ENCODE assay signal across 2 cellular contexts in genomic region chr1:185938396-185938795, GRCh38.
TF ChIP-seq lines count a peak whose summit lies in the region.

No MANE protein-coding gene starts in this region.

TF ChIP-seq in SK-N-SH treated with all-trans-retinoic acid at 6 μM for 48 hours, 23 proteins besides CTCF, POLR2A, EP300 and RAD21:
- TF ChIP-seq CREB5 (CRISPR knock-in tag; IDR thresholded peaks at IDR 0.05; ENCODE audit: low read depth) (no peak), OSR1 (CRISPR knock-in tag; IDR thresholded peaks at IDR 0.05) (no peak), RARB (CRISPR knock-in tag; IDR thresholded peaks at IDR 0.05) (no peak)

TF ChIP-seq in K562, 482 proteins besides CTCF, POLR2A, EP300 and RAD21 (continued from another document):
- TF ChIP-seq MED1 (CRISPR knock-in tag; IDR thresholded peaks at IDR 0.05; ENCODE audit: borderline replicate concordance) (no peak), FOXP4 (CRISPR knock-in tag; IDR thresholded peaks at IDR 0.05; ENCODE audit: borderline replicate concordance) (no peak), ZNF165 (CRISPR knock-in tag; IDR thresholded peaks at IDR 0.05; ENCODE audit: borderline replicate concordance) (no peak), ZMIZ1 (IDR thresholded peaks at IDR 0.05; ENCODE audit: low read depth in 2 of 2, low read length in 2 of 2) (no peak), NFIC (IDR thresholded peaks at IDR 0.05) (peak; percentile 71), KDM5B (IDR thresholded peaks at IDR 0.05; ENCODE audit: insufficient replicate concordance, low read depth, low read length) (no peak), RFX5 (IDR thresholded peaks at IDR 0.05; ENCODE audit: low read depth, low read length) (no peak), RBM34 (IDR thresholded peaks at IDR 0.05; ENCODE audit: borderline replicate concordance, insufficient read depth, low read length) (no peak), ZNF263 (CRISPR knock-in tag; IDR thresholded peaks at IDR 0.05; ENCODE audit: borderline replicate concordance) (no peak), ZNF589 (CRISPR knock-in tag; IDR thresholded peaks at IDR 0.05; ENCODE audit: low read depth) (no peak)
